Comparison of ENCODE assay signal across 12 cellular contexts in genomic region chr5:38423536-38424178, GRCh38.
"Had no signal": no experiment of that assay in that cellular context is flagged by ENCODE, and none has a peak within 500 bp of the region (broad histone marks: within the 10 kb centered on the region; RNA-seq: fewer than 3 reads in every experiment).

No MANE protein-coding gene starts in this region.

- H3K36me3 ChIP-seq: lower lobe of right lung, neutrophil had no signal

- H3K9me3 ChIP-seq: lower lobe of right lung, neutrophil had no signal

- ATAC-seq: activated CD8-positive, alpha-beta T cell treated with anti-CD3 and anti-CD28 coated beads, Interleukin-2, amount 10 ng/mL, durations not matched to agents 7 days and 5 days; esophagus mucosa; left colon; lower lobe of right lung; naive thymus-derived CD4-positive, alpha-beta T cell had no signal

- DNase-seq: activated CD4-positive, alpha-beta T cell treated with anti-CD3 and anti-CD28 coated beads, Interleukin-2, amount 10 ng/mL, durations not matched to agents 24 days and 14 days; activated CD4-positive, CD25-positive, alpha-beta regulatory T cell; activated CD8-positive, alpha-beta memory T cell treated with anti-CD3 and anti-CD28 coated beads, Interleukin-2, amount 50 U/mL, for 4 hours; activated CD8-positive, alpha-beta T cell treated with anti-CD3 and anti-CD28 coated beads, Interleukin-2, amount 10 ng/mL, durations not matched to agents 7 days and 5 days; activated naive CD8-positive, alpha-beta T cell treated with anti-CD3 and anti-CD28 coated beads, Interleukin-2, amount 10 ng/mL, durations not matched to agents 7 days and 5 days; left colon; lower lobe of right lung; naive thymus-derived CD4-positive, alpha-beta T cell; stimulated activated CD4-positive, alpha-beta T cell treated with anti-CD3 and anti-CD28 coated beads, Interleukin-4, amount 100 ng/mL, for 24 hours; stimulated activated naive CD4-positive, alpha-beta T cell treated with Interleukin-2 at 50 U/mL for 16 hours had no signal

- H3K27ac ChIP-seq: lower lobe of right lung, neutrophil had no signal

- H3K4me3 ChIP-seq: lower lobe of right lung had no signal

- H3K4me1 ChIP-seq: lower lobe of right lung had no signal
